ENCODE assay signal across 7 cellular contexts in genomic region chr1:234605983-234606730, GRCh38. TPM values are rescaled to one million over a fixed set of nuclear protein-coding genes. Genes with fewer than 3 reads are reported as not detected.
DNase-seq lines count a peak whose midpoint lies in the region; ATAC-seq and TF ChIP-seq lines count a peak whose summit lies in the region.

No MANE protein-coding gene starts in this region.

- DNase-seq in NCI-H2227 (lab: John Stamatoyannopoulos, UW; ENCODE audit: unreplicated experiment) (peak; percentile 64), fibroblast of mammary gland (ENCODE audit: low read depth) (peak; percentile 59)
- DNase-seq in activated CD8-positive, alpha-beta T cell treated with anti-CD3 and anti-CD28 coated beads, Interleukin-2, amount 10 ng/mL, durations not matched to agents 7 days and 5 days, result peak; percentile 48

- no peaks in the 10 kb centered on the region for H3K27me3 ChIP-seq in neutrophil

- H3K4me3 ChIP-seq in fibroblast of mammary gland (ENCODE audit: control insufficient read depth, low read depth, low read length), result peak overlapping the region; percentile 84
- H3K4me3 ChIP-seq in neutrophil (ENCODE audit: low read depth in 1 of 2, low read length in 1 of 2), result peak overlapping the region; percentile 82 to 95

- peak overlapping the region; percentile 86 for H3K4me3 Mint-ChIP-seq in activated CD8-positive, alpha-beta T cell treated with anti-CD3 and anti-CD28 coated beads, Interleukin-2, amount 10 ng/mL, durations not matched to agents 7 days and 5 days

- ATAC-seq in activated CD8-positive, alpha-beta T cell treated with anti-CD3 and anti-CD28 coated beads, Interleukin-2, amount 10 ng/mL, durations not matched to agents 7 days and 5 days, result no peak
- ATAC-seq in GM21526 (IDR thresholded peaks at IDR 0.05; ENCODE audit: low FRiP score, unreplicated experiment) (no peak), GM18858 (IDR thresholded peaks at IDR 0.05; ENCODE audit: unreplicated experiment) (no peak)

- no peaks in the 10 kb centered on the region for H3K9me3 ChIP-seq in neutrophil

- H3K27ac Mint-ChIP-seq in activated CD8-positive, alpha-beta T cell treated with anti-CD3 and anti-CD28 coated beads, Interleukin-2, amount 10 ng/mL, durations not matched to agents 7 days and 5 days, result peak overlapping the region; percentile 85

- H3K36me3 Mint-ChIP-seq in activated CD8-positive, alpha-beta T cell treated with anti-CD3 and anti-CD28 coated beads, Interleukin-2, amount 10 ng/mL, durations not matched to agents 7 days and 5 days (ENCODE audit: low read depth), result peaks cover 54% of the 10 kb centered on the region

- H3K9me3 Mint-ChIP-seq in activated CD8-positive, alpha-beta T cell treated with anti-CD3 and anti-CD28 coated beads, Interleukin-2, amount 10 ng/mL, durations not matched to agents 7 days and 5 days (ENCODE audit: insufficient read depth), result no peaks in the 10 kb centered on the region

- peaks cover 75 to 81% of the 10 kb centered on the region in 2 experiments for H3K4me1 ChIP-seq in neutrophil (ENCODE audit: control insufficient read depth in 1 of 2, insufficient read depth in 1 of 2, low read depth in 1 of 2, low read length in 1 of 2)

- TF ChIP-seq CTCF in fibroblast of mammary gland (conservative IDR thresholded peaks at IDR 0.05; ENCODE audit: control insufficient read depth, insufficient read depth, low read depth, low read length) (no peak), neutrophil (IDR thresholded peaks at IDR 0.05) (peak; percentile 33)

- CTCF ChIA-PET in activated CD8-positive, alpha-beta T cell treated with anti-CD3 and anti-CD28 coated beads, Interleukin-2, amount 10 ng/mL, durations not matched to agents 7 days and 5 days (lab: Charles Lee), result interaction anchor here (1.5 to 3.0 kb wide), 2 partner anchors 406 to 478 kb away, joined by 3 to 17 read pairs; no protein-coding TSS in a partner anchor

- TF ChIP-seq POLR2A in GM19099 (IDR thresholded peaks at IDR 0.05; ENCODE audit: extremely low read depth, insufficient read length, low read depth), result peak; percentile 28

- H3K27ac ChIP-seq in neutrophil, result peak overlapping the region; percentile 99

- peaks cover 12% of the 10 kb centered on the region for H3K36me3 ChIP-seq in neutrophil

- no peaks in the 10 kb centered on the region for H3K27me3 Mint-ChIP-seq in activated CD8-positive, alpha-beta T cell treated with anti-CD3 and anti-CD28 coated beads, Interleukin-2, amount 10 ng/mL, durations not matched to agents 7 days and 5 days (ENCODE audit: low read depth)

- POLR2A ChIA-PET in activated CD8-positive, alpha-beta T cell treated with anti-CD3 and anti-CD28 coated beads, Interleukin-2, amount 10 ng/mL, durations not matched to agents 7 days and 5 days (lab: Charles Lee), result interaction anchor here (0.6 to 1.6 kb wide), 5 partner anchors 119 to 406 kb away, joined by 3 to 6 read pairs (median 4); no protein-coding TSS in a partner anchor

- H3K4me1 Mint-ChIP-seq in activated CD8-positive, alpha-beta T cell treated with anti-CD3 and anti-CD28 coated beads, Interleukin-2, amount 10 ng/mL, durations not matched to agents 7 days and 5 days (ENCODE audit: low read depth), result peaks cover 42% of the 10 kb centered on the region

RNA-seq across cellular contexts. Expression of gene IRF2BP2, which starts 3.8 kb away (rescaled TPM):
- total RNA-seq in activated CD8-positive, alpha-beta T cell treated with anti-CD3 and anti-CD28 coated beads, Interleukin-2, amount 10 ng/mL, durations not matched to agents 7 days and 5 days, result 10 to 100 TPM; 71.5 to 72.0 TPM
